16 cellular contexts compared by ENCODE assay signal in the genomic region with DNA sequence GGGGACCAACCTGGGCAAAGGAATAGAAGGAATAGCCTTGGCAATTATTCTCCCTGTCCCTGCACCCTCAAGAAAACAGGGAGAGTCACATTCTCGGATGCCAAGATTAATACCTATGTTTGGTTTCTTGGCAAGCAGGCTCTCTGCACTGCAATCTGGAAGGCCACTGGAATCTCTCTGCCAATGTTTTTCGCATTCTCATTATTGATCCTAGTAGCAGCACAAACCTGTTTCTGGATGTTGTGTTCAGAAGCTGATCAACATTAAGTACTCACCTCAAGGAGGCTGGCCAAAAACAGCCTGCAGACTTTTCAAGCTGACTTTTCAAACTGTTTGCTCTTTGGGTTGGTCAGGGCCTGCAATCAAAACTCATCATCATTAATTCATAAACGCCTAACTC.
A peak's percentile ranks its signal among the peaks of the same experiment; 100 is the strongest.
DNase-seq lines count a peak whose midpoint lies in the region; ATAC-seq and TF ChIP-seq lines count a peak whose summit lies in the region.
"Had no signal": no experiment of that assay in that cellular context is flagged by ENCODE, and none has a peak within 500 bp of the region (broad histone marks: within the 10 kb centered on the region; RNA-seq: fewer than 3 reads in every experiment).

No MANE protein-coding gene starts in this region.

- peak overlapping the region; percentile 64 to 65 for H3K27ac ChIP-seq in SK-N-SH (ENCODE audit: low read depth in 2 of 2, low read length in 1 of 2)
- H3K27ac ChIP-seq in cingulate gyrus (ENCODE audit: low read depth, low read length) = peak overlapping the region; percentile 93
- H3K27ac ChIP-seq: 22Rv1, PC-9 had no signal

- intact Hi-C loops in left colon (cut with DNase I, micrococcal nuclease) = loop anchor here in 1 of 2 donors (5.0 to 10.0 kb wide), 3 partner anchors 123 to 265 kb away; no protein-coding TSS in a partner anchor

- ATAC-seq in SK-N-SH treated with all-trans-retinoic acid at 6 μM for 48 hours = no peak
- ATAC-seq in left colon = no peak

- no peaks in the 10 kb centered on the region for H3K9me3 ChIP-seq in SK-N-SH

- H3K79me2 ChIP-seq in SK-N-SH (ENCODE audit: insufficient read depth) = peaks cover 20% of the 10 kb centered on the region

- no peak overlapping the region for H3K9ac ChIP-seq in SK-N-SH

- DNase-seq in SK-N-SH (no peak), progenitor cell of endocrine pancreas (ENCODE audit: low spot score, unreplicated experiment) (no peak), cerebellar nuclear complex (lab: John Stamatoyannopoulos, UW) (no peak), DMS 273 treated with DMSO at 0.1 percent for 48 hours (lab: John Stamatoyannopoulos, UW) (no peak), putamen (ENCODE audit: low spot score) (no peak), left colon (no peak)
- DNase-seq: AML-193, DND-41, NCI-H1105 treated with DMSO at 0.1 percent for 48 hours, NCI-H1694, NCI-H526 had no signal

- H4K20me1 ChIP-seq in SK-N-SH (ENCODE audit: insufficient read depth) = no peaks in the 10 kb centered on the region

- CTCF ChIA-PET in SK-N-SH (lab: Yijun Ruan, JAX) = interaction anchor here (1.2 to 18.9 kb wide), 9 partner anchors 14 to 271 kb away, joined by 3 to 215 read pairs (median 8); no protein-coding TSS in a partner anchor

- H3K27me3 ChIP-seq in SK-N-SH (ENCODE audit: insufficient read depth) = no peaks in the 10 kb centered on the region

- no peaks in the 10 kb centered on the region for H3K9me2 ChIP-seq in SK-N-SH

- H3K27me3 Mint-ChIP-seq in progenitor cell of endocrine pancreas = no peaks in the 10 kb centered on the region

- H3K27ac Mint-ChIP-seq in progenitor cell of endocrine pancreas = peak overlapping the region; percentile 75
- H3K27ac Mint-ChIP-seq: CD14-positive monocyte had no signal

- peaks cover 0 to 2% of the 10 kb centered on the region in 2 experiments for H3K36me3 ChIP-seq in SK-N-SH (replicated peaks in 1 of 2; ENCODE audit: control insufficient read depth in 1 of 2, insufficient read depth in 2 of 2, low read length in 1 of 2)

- no peak overlapping the region for H3K4me3 Mint-ChIP-seq in progenitor cell of endocrine pancreas (ENCODE audit: low read depth)
- H3K4me3 Mint-ChIP-seq: CD14-positive monocyte had no signal

- POLR2A ChIA-PET in SK-N-SH (lab: Yijun Ruan, JAX) = no interaction called here

- no peaks in the 10 kb centered on the region for H3K36me3 Mint-ChIP-seq in progenitor cell of endocrine pancreas (ENCODE audit: insufficient read depth)
- H3K36me3 Mint-ChIP-seq: CD14-positive monocyte had no signal

- 90% methylated on average over 3 of the region's 3 CpGs for WGBS in SK-N-SH (ENCODE audit: low lambda C conversion rate)

- no peak for TF ChIP-seq RAD21 in SK-N-SH (IDR thresholded peaks at IDR 0.05; ENCODE audit: low read length)

- H3K4me3 ChIP-seq in SK-N-SH (ENCODE audit: low read depth in 2 of 2, low read length in 1 of 2) = no peak overlapping the region
- H3K4me3 ChIP-seq: PC-9 had no signal

- TF ChIP-seq CTCF in SK-N-SH (IDR thresholded peaks at IDR 0.05) (no peak), progenitor cell of endocrine pancreas (IDR thresholded peaks at IDR 0.05; ENCODE audit: unreplicated experiment) (no peak)

- TF ChIP-seq EP300 in SK-N-SH (IDR thresholded peaks at IDR 0.05; ENCODE audit: borderline replicate concordance in 1 of 2, low read depth in 1 of 2, low read length in 1 of 2) = no peak

- peaks cover 12% of the 10 kb centered on the region for H3F3A ChIP-seq in SK-N-SH (replicated peaks; ENCODE audit: insufficient read depth)

- no peak overlapping the region for H2AFZ ChIP-seq in SK-N-SH (ENCODE audit: low read depth)
- H2AFZ ChIP-seq: PC-9 had no signal

- H3K9me3 Mint-ChIP-seq in progenitor cell of endocrine pancreas (ENCODE audit: low read depth) = no peaks in the 10 kb centered on the region
- H3K9me3 Mint-ChIP-seq: CD14-positive monocyte had no signal

- peaks cover 31% of the 10 kb centered on the region for H3K4me1 Mint-ChIP-seq in progenitor cell of endocrine pancreas (ENCODE audit: low read depth)

- H3K4me1 ChIP-seq in SK-N-SH (ENCODE audit: control insufficient read depth in 1 of 2, insufficient read depth in 2 of 2, low read depth in 1 of 2, low read length in 1 of 2) = peaks cover 7 to 27% of the 10 kb centered on the region in 2 experiments

- no peak overlapping the region for H3K4me2 ChIP-seq in SK-N-SH
- H3K4me2 ChIP-seq: PC-9 had no signal

TF ChIP-seq in SK-N-SH, 30 proteins besides CTCF, POLR2A, EP300 and RAD21:
- no peak for TF ChIP-seq GABPA (IDR thresholded peaks at IDR 0.05; ENCODE audit: low read depth)
- no peak for TF ChIP-seq NRF1 (IDR thresholded peaks at IDR 0.05; ENCODE audit: low read depth, low read length)
- TF ChIP-seq POLR2AphosphoS5 (IDR thresholded peaks at IDR 0.05; ENCODE audit: low read depth, low read length) = no peak
- TF ChIP-seq, protein P1, sequence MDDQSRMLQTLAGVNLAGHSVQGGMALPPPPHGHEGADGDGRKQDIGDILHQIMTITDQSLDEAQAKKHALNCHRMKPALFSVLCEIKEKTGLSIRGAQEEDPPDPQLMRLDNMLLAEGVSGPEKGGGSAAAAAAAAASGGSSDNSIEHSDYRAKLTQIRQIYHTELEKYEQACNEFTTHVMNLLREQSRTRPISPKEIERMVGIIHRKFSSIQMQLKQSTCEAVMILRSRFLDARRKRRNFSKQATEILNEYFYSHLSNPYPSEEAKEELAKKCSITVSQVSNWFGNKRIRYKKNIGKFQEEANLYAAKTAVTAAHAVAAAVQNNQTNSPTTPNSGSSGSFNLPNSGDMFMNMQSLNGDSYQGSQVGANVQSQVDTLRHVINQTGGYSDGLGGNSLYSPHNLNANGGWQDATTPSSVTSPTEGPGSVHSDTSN (IDR thresholded peaks at IDR 0.05) = no peak
- no peak for TF ChIP-seq GATA2 (CRISPR knock-in tag; IDR thresholded peaks at IDR 0.05)
- TF ChIP-seq SMC3 (IDR thresholded peaks at IDR 0.05; ENCODE audit: low read depth, low read length) = no peak
- TF ChIP-seq FOSL2 (IDR thresholded peaks at IDR 0.05; ENCODE audit: borderline replicate concordance, low read depth) = no peak
- TF ChIP-seq MXI1 (IDR thresholded peaks at IDR 0.05; ENCODE audit: low read depth, low read length) = no peak
- no peak for TF ChIP-seq RCOR1 (IDR thresholded peaks at IDR 0.05; ENCODE audit: low read length)

TF ChIP-seq in SK-N-SH treated with all-trans-retinoic acid at 6 μM for 48 hours, 23 proteins besides CTCF, POLR2A, EP300 and RAD21 (continues in another document):
- TF ChIP-seq CSDC2 (CRISPR knock-in tag; IDR thresholded peaks at IDR 0.05) (no peak), GLIS3 (CRISPR knock-in tag; IDR thresholded peaks at IDR 0.05) (no peak), ZNF565 (CRISPR knock-in tag; conservative IDR thresholded peaks at IDR 0.05; ENCODE audit: low read depth) (no peak), SNAI2 (CRISPR knock-in tag; IDR thresholded peaks at IDR 0.05) (no peak), ZFP30 (CRISPR knock-in tag; IDR thresholded peaks at IDR 0.05) (no peak), PPARA (CRISPR knock-in tag; IDR thresholded peaks at IDR 0.05; ENCODE audit: borderline replicate concordance) (no peak), ZNF70 (CRISPR knock-in tag; IDR thresholded peaks at IDR 0.05) (no peak), ESRRG (CRISPR knock-in tag; IDR thresholded peaks at IDR 0.05) (no peak), ZFP3 (CRISPR knock-in tag; IDR thresholded peaks at IDR 0.05) (no peak), ZNF8 (CRISPR knock-in tag; IDR thresholded peaks at IDR 0.05) (no peak)
- TF ChIP-seq, protein P2, sequence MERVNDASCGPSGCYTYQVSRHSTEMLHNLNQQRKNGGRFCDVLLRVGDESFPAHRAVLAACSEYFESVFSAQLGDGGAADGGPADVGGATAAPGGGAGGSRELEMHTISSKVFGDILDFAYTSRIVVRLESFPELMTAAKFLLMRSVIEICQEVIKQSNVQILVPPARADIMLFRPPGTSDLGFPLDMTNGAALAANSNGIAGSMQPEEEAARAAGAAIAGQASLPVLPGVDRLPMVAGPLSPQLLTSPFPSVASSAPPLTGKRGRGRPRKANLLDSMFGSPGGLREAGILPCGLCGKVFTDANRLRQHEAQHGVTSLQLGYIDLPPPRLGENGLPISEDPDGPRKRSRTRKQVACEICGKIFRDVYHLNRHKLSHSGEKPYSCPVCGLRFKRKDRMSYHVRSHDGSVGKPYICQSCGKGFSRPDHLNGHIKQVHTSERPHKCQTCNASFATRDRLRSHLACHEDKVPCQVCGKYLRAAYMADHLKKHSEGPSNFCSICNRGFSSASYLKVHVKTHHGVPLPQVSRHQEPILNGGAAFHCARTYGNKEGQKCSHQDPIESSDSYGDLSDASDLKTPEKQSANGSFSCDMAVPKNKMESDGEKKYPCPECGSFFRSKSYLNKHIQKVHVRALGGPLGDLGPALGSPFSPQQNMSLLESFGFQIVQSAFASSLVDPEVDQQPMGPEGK (CRISPR knock-in tag; IDR thresholded peaks at IDR 0.05; ENCODE audit: borderline replicate concordance) = no peak
- TF ChIP-seq, protein P3, sequence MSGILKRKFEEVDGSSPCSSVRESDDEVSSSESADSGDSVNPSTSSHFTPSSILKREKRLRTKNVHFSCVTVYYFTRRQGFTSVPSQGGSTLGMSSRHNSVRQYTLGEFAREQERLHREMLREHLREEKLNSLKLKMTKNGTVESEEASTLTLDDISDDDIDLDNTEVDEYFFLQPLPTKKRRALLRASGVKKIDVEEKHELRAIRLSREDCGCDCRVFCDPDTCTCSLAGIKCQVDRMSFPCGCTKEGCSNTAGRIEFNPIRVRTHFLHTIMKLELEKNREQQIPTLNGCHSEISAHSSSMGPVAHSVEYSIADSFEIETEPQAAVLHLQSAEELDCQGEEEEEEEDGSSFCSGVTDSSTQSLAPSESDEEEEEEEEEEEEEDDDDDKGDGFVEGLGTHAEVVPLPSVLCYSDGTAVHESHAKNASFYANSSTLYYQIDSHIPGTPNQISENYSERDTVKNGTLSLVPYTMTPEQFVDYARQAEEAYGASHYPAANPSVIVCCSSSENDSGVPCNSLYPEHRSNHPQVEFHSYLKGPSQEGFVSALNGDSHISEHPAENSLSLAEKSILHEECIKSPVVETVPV (CRISPR knock-in tag; IDR thresholded peaks at IDR 0.05) = no peak
